In the genomic region with DNA sequence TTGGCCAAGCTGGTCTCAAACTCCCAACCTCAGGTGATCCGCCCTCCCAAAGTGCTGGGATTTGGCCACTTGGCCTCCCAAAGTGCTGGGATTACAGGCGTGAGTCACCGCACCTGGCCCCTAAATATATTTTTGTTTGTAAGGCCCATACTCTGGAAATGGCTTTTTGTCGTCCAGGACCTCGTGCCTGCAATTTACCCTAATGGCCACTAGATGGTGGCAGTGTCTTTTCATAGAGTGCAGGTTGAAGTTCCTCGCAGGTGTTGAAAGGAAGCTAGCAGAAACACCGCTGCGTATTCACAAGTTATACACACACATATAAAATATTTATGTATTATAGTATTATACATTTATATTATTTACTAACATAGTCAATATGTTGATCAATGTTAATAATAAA, we compare ENCODE assay signal across 8 cellular contexts.
DNase-seq lines count a peak whose midpoint lies in the region; ATAC-seq and TF ChIP-seq lines count a peak whose summit lies in the region.

No MANE protein-coding gene starts in this region.

- no peaks in the 10 kb centered on the region for H3K9me3 ChIP-seq in MM.1S (replicated peaks; ENCODE audit: insufficient read depth, low read length)
- peaks cover 0 to 5% (median 1%) of the 10 kb centered on the region in 4 donors for H3K9me3 ChIP-seq in sigmoid colon
- H3K9me3 ChIP-seq in tibial artery = peaks cover 0 to 7% (median 4%) of the 10 kb centered on the region in 3 donors

- no peaks in the 10 kb centered on the region for H3F3A ChIP-seq in MM.1S (ENCODE audit: insufficient read depth, low read length)

- no peaks in the 10 kb centered on the region for H3K9me2 ChIP-seq in MM.1S (replicated peaks; ENCODE audit: insufficient read depth, low read length)

- ATAC-seq in GM21825 (IDR thresholded peaks at IDR 0.05; ENCODE audit: unreplicated experiment) (no peak), GM18517 (IDR thresholded peaks at IDR 0.05; ENCODE audit: unreplicated experiment) (no peak)

- H3K4me3 ChIP-seq in MM.1S (ENCODE audit: low read length) (no peak overlapping the region), cardiac fibroblast (replicated peaks in 1 of 2; ENCODE audit: low read depth in 2 of 2, low read length in 2 of 2) (no peak overlapping the region), sigmoid colon (no peak overlapping the region), tibial artery (no peak overlapping the region)

- H3K27me3 ChIP-seq in MM.1S (replicated peaks; ENCODE audit: insufficient read depth, low read length) = no peaks in the 10 kb centered on the region
- no peaks in the 10 kb centered on the region for H3K27me3 ChIP-seq in sigmoid colon
- H3K27me3 ChIP-seq in tibial artery = no peaks in the 10 kb centered on the region

- no peak for TF ChIP-seq EP300 in sigmoid colon (IDR thresholded peaks at IDR 0.05)

- H3K9ac ChIP-seq in MM.1S (ENCODE audit: low read length) = no peak overlapping the region

- no peak overlapping the region for H3K4me2 ChIP-seq in MM.1S (ENCODE audit: low read depth, low read length)

- H2AFZ ChIP-seq in MM.1S (ENCODE audit: low read length) = no peak overlapping the region

- H3K4me1 ChIP-seq in MM.1S (ENCODE audit: low read length) (no peaks in the 10 kb centered on the region), sigmoid colon (peaks cover 0 to 14% (median 0%) of the 10 kb centered on the region in 4 donors), tibial artery (no peaks in the 10 kb centered on the region)

- no peaks in the 10 kb centered on the region for H4K20me1 ChIP-seq in MM.1S (ENCODE audit: insufficient read depth, low read length)

- TF ChIP-seq CTCF in MM.1S (IDR thresholded peaks at IDR 0.05; ENCODE audit: low read length) (peak; percentile 65), cardiac fibroblast (IDR thresholded peaks at IDR 0.05; ENCODE audit: low read depth, low read length) (peak; percentile 66), sigmoid colon (IDR thresholded peaks at IDR 0.05) (peak in 3 of 4 experiments; percentile 15 to 35 (median 27)), tibial artery (IDR thresholded peaks at IDR 0.05) (no peak)

- no peak for TF ChIP-seq POLR2A in sigmoid colon (IDR thresholded peaks at IDR 0.05)

- intact Hi-C loops in sigmoid colon (cut with DNase I) = no loop called here
- intact Hi-C loops in tibial artery (cut with DNase I; ENCODE audit: low total_unique reads) = no loop called here

- no peaks in the 10 kb centered on the region for H3K36me3 ChIP-seq in MM.1S (replicated peaks; ENCODE audit: insufficient read depth, low read length)
- H3K36me3 ChIP-seq in sigmoid colon = no peaks in the 10 kb centered on the region
- H3K36me3 ChIP-seq in tibial artery = no peaks in the 10 kb centered on the region

- H3K27ac ChIP-seq in MM.1S (ENCODE audit: low read length) (no peak overlapping the region), sigmoid colon (no peak overlapping the region), tibial artery (no peak overlapping the region)

- DNase-seq in activated CD4-positive, alpha-beta T cell treated with anti-CD3 and anti-CD28 coated beads for 48 hours = peak; percentile 21
- DNase-seq in activated CD4-positive, alpha-beta T cell treated with anti-CD3 and anti-CD28 coated beads for 1 hour = no peak
- DNase-seq in MM.1S = peak; percentile 54
- peak; percentile 2 to 48 for DNase-seq in cardiac fibroblast (ENCODE audit: low read depth in 2 of 2)
- no peak for DNase-seq in sigmoid colon
- no peak for DNase-seq in tibial artery

- no peaks in the 10 kb centered on the region for H3K79me2 ChIP-seq in MM.1S (ENCODE audit: low read length)

- WGBS in sigmoid colon, 2 donors = 73 to 85% methylated on average over 8 of the region's 8 CpGs

Comparison
In these comparisons a context has a peak if more than half of its experiments do, and no peak if none do; other contexts are left out.
1. DNase-seq: peak in activated CD4-positive, alpha-beta T cell treated with anti-CD3 and anti-CD28 coated beads for 48 hours (single experiment), MM.1S (single experiment) and cardiac fibroblast (2 of 2); none in activated CD4-positive, alpha-beta T cell treated with anti-CD3 and anti-CD28 coated beads for 1 hour (single experiment), sigmoid colon (single experiment) and tibial artery (0 of 2).
2. CTCF ChIP-seq: peak in MM.1S (single experiment), cardiac fibroblast (single experiment) and sigmoid colon (3 of 4); none in tibial artery (0 of 2).